ENCODE assay signal across 21 cellular contexts in genomic region chr17:74740641-74741387, GRCh38. TPM values are rescaled to one million over a fixed set of nuclear protein-coding genes. Genes with fewer than 3 reads are reported as not detected.
DNase-seq lines count a peak whose midpoint lies in the region; ATAC-seq and TF ChIP-seq lines count a peak whose summit lies in the region.
"Had no signal": no experiment of that assay in that cellular context is flagged by ENCODE, and none has a peak within 500 bp of the region (broad histone marks: within the 10 kb centered on the region; RNA-seq: fewer than 3 reads in every experiment).

No MANE protein-coding gene starts in this region.

- H3K4me2 ChIP-seq in Loucy (ENCODE audit: low read depth, low read length, poor library complexity, severe bottlenecking), result peak overlapping the region; percentile 78

- H3K27ac ChIP-seq in A673 (ENCODE audit: low read depth, low read length, poor library complexity, severe bottlenecking), result no peak overlapping the region
- H3K27ac ChIP-seq: gastroesophageal sphincter, parathyroid adenoma, SJCRH30 had no signal

- TF ChIP-seq CTCF in Loucy (conservative IDR thresholded peaks at IDR 0.05; ENCODE audit: low read length) (no peak), chondrocyte (IDR thresholded peaks at IDR 0.05) (no peak), A673 (conservative IDR thresholded peaks at IDR 0.05; ENCODE audit: low read depth, low read length) (no peak)

- no peaks in the 10 kb centered on the region for H3K9me3 ChIP-seq in Loucy (ENCODE audit: insufficient read depth, low read depth, low read length)
- H3K9me3 ChIP-seq in A673 (ENCODE audit: low read depth, low read length, poor library complexity, severe bottlenecking), result no peaks in the 10 kb centered on the region
- H3K9me3 ChIP-seq: gastroesophageal sphincter, left lung, SJCRH30 had no signal

- peaks cover 6% of the 10 kb centered on the region for H3K27me3 Mint-ChIP-seq in activated naive CD4-positive, alpha-beta T cell treated with anti-CD3 and anti-CD28 coated beads, Interleukin-2, amount 10 ng/mL, durations not matched to agents 7 days and 5 days
- H3K27me3 Mint-ChIP-seq in chondrocyte (ENCODE audit: low read depth), result peaks cover 25% of the 10 kb centered on the region
- no peaks in the 10 kb centered on the region for H3K27me3 Mint-ChIP-seq in stimulated activated memory B cell treated with anti-CD40 and anti-IgM and Interleukin-4, amounts not matched to agents 10 μg/mL and 1 μg/mL and 100 μg/mL, for 72 hours

- no peaks in the 10 kb centered on the region for H3K36me3 ChIP-seq in Loucy (ENCODE audit: insufficient read depth, low read length)
- no peaks in the 10 kb centered on the region for H3K36me3 ChIP-seq in A673 (ENCODE audit: insufficient read depth, low read length, poor library complexity, severe bottlenecking)
- H3K36me3 ChIP-seq: gastroesophageal sphincter, left lung, SJCRH30 had no signal

- peak overlapping the region; percentile 77 for H3K9ac ChIP-seq in Loucy (ENCODE audit: low read depth, low read length, poor library complexity, severe bottlenecking)
- H3K9ac ChIP-seq: parathyroid adenoma had no signal

- H3K27ac Mint-ChIP-seq in activated naive CD4-positive, alpha-beta T cell treated with anti-CD3 and anti-CD28 coated beads, Interleukin-2, amount 10 ng/mL, durations not matched to agents 7 days and 5 days, result peak overlapping the region; percentile 98
- H3K27ac Mint-ChIP-seq in chondrocyte (ENCODE audit: unreplicated experiment), result no peak overlapping the region
- peak overlapping the region; percentile 74 for H3K27ac Mint-ChIP-seq in stimulated activated memory B cell treated with anti-CD40 and anti-IgM and Interleukin-4, amounts not matched to agents 10 μg/mL and 1 μg/mL and 100 μg/mL, for 72 hours

- no peak for ATAC-seq in stimulated activated memory B cell treated with anti-CD40 and anti-IgM and Interleukin-4, amounts not matched to agents 10 μg/mL and 1 μg/mL and 100 μg/mL, for 72 hours
- ATAC-seq: gastroesophageal sphincter, GM12878, left lung had no signal

- H3K4me3 ChIP-seq in Loucy (ENCODE audit: low read length, poor library complexity, severe bottlenecking), result peak overlapping the region; percentile 5
- H3K4me3 ChIP-seq in A673 (ENCODE audit: low read depth, low read length, poor library complexity, severe bottlenecking), result no peak overlapping the region
- H3K4me3 ChIP-seq: gastroesophageal sphincter, GM12878, left lung, SJCRH30 had no signal

- intact Hi-C loops in A673 (cut with micrococcal nuclease; ENCODE audit: unreplicated experiment), result loop anchor here (5.0 to 10.0 kb wide), 2 partner anchors 36 to 214 kb away; partner anchors contain the start of gene NAT9

- H3K9me2 ChIP-seq in Loucy (replicated peaks; ENCODE audit: low read depth, low read length), result no peaks in the 10 kb centered on the region

- H3K9me3 Mint-ChIP-seq in activated naive CD4-positive, alpha-beta T cell treated with anti-CD3 and anti-CD28 coated beads, Interleukin-2, amount 10 ng/mL, durations not matched to agents 7 days and 5 days, result no peaks in the 10 kb centered on the region
- H3K9me3 Mint-ChIP-seq in chondrocyte (ENCODE audit: low read depth), result no peaks in the 10 kb centered on the region
- H3K9me3 Mint-ChIP-seq in stimulated activated memory B cell treated with anti-CD40 and anti-IgM and Interleukin-4, amounts not matched to agents 10 μg/mL and 1 μg/mL and 100 μg/mL, for 72 hours, result no peaks in the 10 kb centered on the region

- H3K27me3 ChIP-seq in Loucy (ENCODE audit: insufficient read depth, low read length, poor library complexity, severe bottlenecking) (no peaks in the 10 kb centered on the region), A673 (replicated peaks; ENCODE audit: insufficient read depth, low read depth, low read length, poor library complexity) (peaks cover 38% of the 10 kb centered on the region)

- CTCF ChIA-PET in activated naive CD4-positive, alpha-beta T cell treated with anti-CD3 and anti-CD28 coated beads, Interleukin-2, amount 10 ng/mL, durations not matched to agents 7 days and 5 days (lab: Charles Lee), result interaction anchor here (0.6 to 2.8 kb wide), 5 partner anchors 8 to 124 kb away, joined by 3 to 27 read pairs (median 3); no protein-coding TSS in a partner anchor
- CTCF ChIA-PET in A673 (lab: Charles Lee), result interaction anchor here (0.7 to 1.1 kb wide), 2 partner anchors 14 to 83 kb away, joined by 4 to 7 read pairs; no protein-coding TSS in a partner anchor

- H3K4me1 Mint-ChIP-seq in activated naive CD4-positive, alpha-beta T cell treated with anti-CD3 and anti-CD28 coated beads, Interleukin-2, amount 10 ng/mL, durations not matched to agents 7 days and 5 days, result peaks cover 84% of the 10 kb centered on the region
- peaks cover 29% of the 10 kb centered on the region for H3K4me1 Mint-ChIP-seq in chondrocyte (ENCODE audit: low read depth)
- H3K4me1 Mint-ChIP-seq in stimulated activated memory B cell treated with anti-CD40 and anti-IgM and Interleukin-4, amounts not matched to agents 10 μg/mL and 1 μg/mL and 100 μg/mL, for 72 hours, result peaks cover 82% of the 10 kb centered on the region

- DNase-seq in activated naive CD4-positive, alpha-beta T cell treated with anti-CD3 and anti-CD28 coated beads, Interleukin-2, amount 10 ng/mL, durations not matched to agents 7 days and 5 days, result no peak
- no peak for DNase-seq in activated naive CD4-positive, alpha-beta T cell treated with Interleukin-2 at 50 U/mL for 16 hours
- DNase-seq in chondrocyte (ENCODE audit: low spot score) (peak; percentile 72), cerebellar nuclear complex (lab: John Stamatoyannopoulos, UW) (no peak), A673 (ENCODE audit: low spot score) (no peak)
- DNase-seq in stimulated activated CD4-positive, alpha-beta T cell treated with anti-CD3 and anti-CD28 coated beads, Interleukin-12 subunit alpha, Interleukin-12 subunit beta, amount 100 ng/mL, for 4 hours, result no peak
- DNase-seq: activated CD4-positive, alpha-beta T cell treated with anti-CD3 and anti-CD28 coated beads for 48 hours; activated effector memory CD4-positive, alpha-beta T cell treated with Interleukin-2 at 50 U/mL for 16 hours; Calu3; left lung; MV-4-11; NCI-H2029 treated with DMSO at 0.1 percent for 48 hours; NCI-H524 treated with DMSO at 0.1 percent for 48 hours; SJCRH30 had no signal

- peaks cover 21% of the 10 kb centered on the region for H3K36me3 Mint-ChIP-seq in activated naive CD4-positive, alpha-beta T cell treated with anti-CD3 and anti-CD28 coated beads, Interleukin-2, amount 10 ng/mL, durations not matched to agents 7 days and 5 days
- no peaks in the 10 kb centered on the region for H3K36me3 Mint-ChIP-seq in chondrocyte (ENCODE audit: low read depth)
- H3K36me3 Mint-ChIP-seq in stimulated activated memory B cell treated with anti-CD40 and anti-IgM and Interleukin-4, amounts not matched to agents 10 μg/mL and 1 μg/mL and 100 μg/mL, for 72 hours, result no peaks in the 10 kb centered on the region

- POLR2A ChIA-PET in A673 (lab: Charles Lee; ENCODE audit: low non-redundant PET), result no interaction called here

- no peaks in the 10 kb centered on the region for H4K20me1 ChIP-seq in Loucy (ENCODE audit: insufficient read depth, low read length, poor library complexity, severe bottlenecking)

- H3K79me2 ChIP-seq in Loucy (ENCODE audit: insufficient read depth, low read length), result peaks cover 58% of the 10 kb centered on the region
- H3K79me2 ChIP-seq: parathyroid adenoma had no signal

- H3K4me3 Mint-ChIP-seq in activated naive CD4-positive, alpha-beta T cell treated with anti-CD3 and anti-CD28 coated beads, Interleukin-2, amount 10 ng/mL, durations not matched to agents 7 days and 5 days, result peak overlapping the region; percentile 68
- H3K4me3 Mint-ChIP-seq in chondrocyte (ENCODE audit: unreplicated experiment), result no peak overlapping the region
- no peak overlapping the region for H3K4me3 Mint-ChIP-seq in stimulated activated memory B cell treated with anti-CD40 and anti-IgM and Interleukin-4, amounts not matched to agents 10 μg/mL and 1 μg/mL and 100 μg/mL, for 72 hours

- H2AFZ ChIP-seq in Loucy (ENCODE audit: low read length), result no peak overlapping the region
- H2AFZ ChIP-seq: parathyroid adenoma had no signal

- peaks cover 15% of the 10 kb centered on the region; the same call in 1 of the 2 replicates for H3F3A ChIP-seq in Loucy (ENCODE audit: low read depth)

- no TSS peak for BruUV-seq in A673 (replicated peaks; lab: Mats Ljungman, UMichigan)

- H3K4me1 ChIP-seq in Loucy (ENCODE audit: insufficient read depth, low read length, poor library complexity, severe bottlenecking) (peaks cover 67% of the 10 kb centered on the region), A673 (ENCODE audit: insufficient read depth, low read length, poor library complexity, severe bottlenecking) (peaks cover 20% of the 10 kb centered on the region)

RNA-seq across cellular contexts. Expression of gene RAB37, which starts 3.8 kb away (rescaled TPM):
- total RNA-seq in chondrocyte, result 0.15 TPM in 1 of 3 replicates, not detected in the others
- total RNA-seq in A673 (2021), result not detected in 2 replicates
- total RNA-seq: epithelial cell of proximal tubule had no signal

RNA-seq across cellular contexts. Expression of gene NHERF1, which starts 7.6 kb away (rescaled TPM):
- total RNA-seq in chondrocyte (98.7 to 108 TPM (median 98.7 TPM) in 3 replicates), A673 (2021) (33.8 and 47.9 TPM in 2 replicates)

RNA-seq across cellular contexts. Expression of gene CD300LF, which starts 28.1 kb away (rescaled TPM):
- total RNA-seq in chondrocyte (not detected in 3 replicates), A673 (2021) (not detected in 2 replicates)
- total RNA-seq: astrocyte, Calu3, epithelial cell of proximal tubule, GM12878, SJCRH30 had no signal

RNA-seq across cellular contexts. Expression of gene NAT9, which starts 35.3 kb away (rescaled TPM):
- total RNA-seq in chondrocyte, result 46.8 to 48.9 TPM (median 47.4 TPM) in 3 replicates
- total RNA-seq in A673 (2021), result 55.6 and 60.6 TPM in 2 replicates
